Comparison of ENCODE assay signal across 15 cellular contexts in genomic region chr20:62799459-62799858, GRCh38. TPM values are rescaled to one million over a fixed set of nuclear protein-coding genes. Genes with fewer than 3 reads are reported as not detected.
"Had no signal": no experiment of that assay in that cellular context is flagged by ENCODE, and none has a peak within 500 bp of the region (broad histone marks: within the 10 kb centered on the region; RNA-seq: fewer than 3 reads in every experiment).

No MANE protein-coding gene starts in this region.

- H3K27me3 ChIP-seq: gastroesophageal sphincter, heart right ventricle, pancreas, sigmoid colon had no signal

- FAIRE-seq: bronchial epithelial cell, pancreas, TTC549 had no signal

- H3K9me3 ChIP-seq: gastroesophageal sphincter, heart right ventricle, pancreas, sigmoid colon had no signal

- H3K27ac ChIP-seq: gastroesophageal sphincter, heart right ventricle, neural progenitor cell, pancreas, sigmoid colon had no signal

- DNase-seq: activated B cell treated with CpG ODN at 0.5 μM for 24 hours; activated CD4-positive, alpha-beta T cell treated with anti-CD3 and anti-CD28 coated beads, Interleukin-2, amount 10 ng/mL, durations not matched to agents 24 days and 14 days; activated CD8-positive, alpha-beta memory T cell treated with anti-CD3 and anti-CD28 coated beads for 24 hours; aorta; endodermal cell; heart right ventricle; mesendoderm; sigmoid colon; stimulated activated CD4-positive, alpha-beta T cell treated with anti-CD3 and anti-CD28 coated beads, Interleukin-1b, Interleukin-23, amount 100 ng/mL, for 48 hours had no signal

- H3K4me1 Mint-ChIP-seq: endodermal cell had no signal

- H3K9ac ChIP-seq: neural progenitor cell had no signal

- H3K4me2 ChIP-seq: neural progenitor cell had no signal

- ATAC-seq: gastroesophageal sphincter, heart right ventricle, pancreas had no signal

- H3K27me3 Mint-ChIP-seq: activated B cell treated with CpG ODN at 0.5 μM for 24 hours; activated CD4-positive, alpha-beta T cell treated with anti-CD3 and anti-CD28 coated beads, Interleukin-2, amount 10 ng/mL, durations not matched to agents 24 days and 14 days had no signal

- H3K36me3 ChIP-seq: neural progenitor cell had no signal

- H3K9me3 Mint-ChIP-seq: activated B cell treated with CpG ODN at 0.5 μM for 24 hours; activated CD4-positive, alpha-beta T cell treated with anti-CD3 and anti-CD28 coated beads, Interleukin-2, amount 10 ng/mL, durations not matched to agents 24 days and 14 days; activated T-helper 1 cell treated with anti-CD3 and anti-CD28 coated beads, Interleukin-12 subunit alpha, Interleukin-12 subunit beta, Interleukin-2, Interleukin-4 antibody, amounts not matched to agents 30 ng/mL and 10 ng/mL and 1 ng/mL, durations not matched to agents 14 hours and 24 hours and 36 hours; endodermal cell; neural progenitor cell had no signal

- H3K4me3 Mint-ChIP-seq: activated B cell treated with CpG ODN at 0.5 μM for 24 hours; activated CD4-positive, alpha-beta T cell treated with anti-CD3 and anti-CD28 coated beads, Interleukin-2, amount 10 ng/mL, durations not matched to agents 24 days and 14 days; activated T-helper 1 cell treated with anti-CD3 and anti-CD28 coated beads, Interleukin-12 subunit alpha, Interleukin-12 subunit beta, Interleukin-2, Interleukin-4 antibody, amounts not matched to agents 30 ng/mL and 10 ng/mL and 1 ng/mL, durations not matched to agents 14 hours and 24 hours and 36 hours; endodermal cell; neural progenitor cell had no signal

- H3K4me3 ChIP-seq: gastroesophageal sphincter, heart right ventricle, neural progenitor cell, pancreas, sigmoid colon had no signal

- H2AFZ ChIP-seq: neural progenitor cell had no signal

- H3K27ac Mint-ChIP-seq: activated B cell treated with CpG ODN at 0.5 μM for 24 hours; activated T-helper 1 cell treated with anti-CD3 and anti-CD28 coated beads, Interleukin-12 subunit alpha, Interleukin-12 subunit beta, Interleukin-2, Interleukin-4 antibody, amounts not matched to agents 30 ng/mL and 10 ng/mL and 1 ng/mL, durations not matched to agents 14 hours and 24 hours and 36 hours; endodermal cell; neural progenitor cell had no signal

RNA-seq across cellular contexts. Expression of gene COL9A3, which starts 17.4 kb away (rescaled TPM):
- total RNA-seq: activated CD4-positive, alpha-beta T cell treated with anti-CD3 and anti-CD28 coated beads, Interleukin-2, amount 10 ng/mL, durations not matched to agents 24 days and 14 days; activated T-helper 1 cell treated with anti-CD3 and anti-CD28 coated beads, Interleukin-12 subunit alpha, Interleukin-12 subunit beta, Interleukin-2, Interleukin-4 antibody, amounts not matched to agents 30 ng/mL and 10 ng/mL and 1 ng/mL, durations not matched to agents 14 hours and 24 hours and 36 hours; bronchial epithelial cell had no signal
